19 cellular contexts compared by ENCODE assay signal in the genomic region with DNA sequence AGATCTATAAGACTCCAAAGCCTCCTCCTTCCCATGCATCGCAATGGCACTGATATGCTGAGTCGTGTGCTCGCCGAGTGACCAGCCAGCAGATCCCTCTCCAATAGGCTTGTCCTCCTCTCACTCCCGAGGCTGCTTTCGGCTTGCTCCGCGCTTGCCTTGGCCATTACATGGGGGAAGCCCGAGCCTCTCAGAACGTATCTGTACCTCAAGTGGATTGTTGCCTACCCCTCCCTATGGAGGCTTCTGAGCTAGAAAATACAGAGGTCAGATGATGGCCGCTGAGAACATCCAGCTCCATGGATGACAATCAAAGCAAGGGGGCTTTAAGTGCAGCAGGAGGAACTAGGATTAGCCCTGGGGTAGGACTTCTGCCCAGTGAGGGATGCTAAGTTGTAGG.
"Had no signal": no experiment of that assay in that cellular context is flagged by ENCODE, and none has a peak within 500 bp of the region (broad histone marks: within the 10 kb centered on the region; RNA-seq: fewer than 3 reads in every experiment).

No MANE protein-coding gene starts in this region.

- H3K36me3 ChIP-seq: adrenal gland, breast epithelium had no signal

- H3K4me1 ChIP-seq: adrenal gland, body of pancreas, breast epithelium had no signal

- H3K4me3 ChIP-seq: adrenal gland, body of pancreas, breast epithelium, PC-9 had no signal

- H3K27ac ChIP-seq: adrenal gland, body of pancreas, breast epithelium, KMS-11, PC-9, VCaP had no signal

- H3K9me3 ChIP-seq: adrenal gland, body of pancreas, breast epithelium had no signal

- H3K27me3 ChIP-seq: body of pancreas had no signal

- H3K9ac ChIP-seq: KMS-11 had no signal

- H3K27ac Mint-ChIP-seq: activated CD8-positive, alpha-beta T cell treated with anti-CD3 and anti-CD28 coated beads for 36 hours; activated naive CD4-positive, alpha-beta T cell treated with anti-CD3 and anti-CD28 coated beads for 36 hours; activated naive CD4-positive, alpha-beta T cell treated with anti-CD3 and anti-CD28 coated beads, Interleukin-2, amount 50 U/mL, for 72 hours; activated T-helper 1 cell treated with anti-CD3 and anti-CD28 coated beads, Interleukin-12 subunit alpha, Interleukin-12 subunit beta, Interleukin-2, Interleukin-4 antibody, amounts not matched to agents 30 ng/mL and 10 ng/mL and 1 ng/mL, durations not matched to agents 14 hours and 24 hours and 36 hours had no signal

- H3K4me3 Mint-ChIP-seq: activated CD8-positive, alpha-beta T cell treated with anti-CD3 and anti-CD28 coated beads for 36 hours; activated naive CD4-positive, alpha-beta T cell treated with anti-CD3 and anti-CD28 coated beads for 36 hours; activated T-cell treated with anti-CD3 and anti-CD28 coated beads, Interleukin-2, amount 50 U/mL, for 4 hours; activated T-helper 1 cell treated with anti-CD3 and anti-CD28 coated beads, Interleukin-12 subunit alpha, Interleukin-12 subunit beta, Interleukin-2, Interleukin-4 antibody, amounts not matched to agents 30 ng/mL and 10 ng/mL and 1 ng/mL, durations not matched to agents 14 hours and 24 hours and 36 hours had no signal

- H3K9me3 Mint-ChIP-seq: activated CD8-positive, alpha-beta T cell treated with anti-CD3 and anti-CD28 coated beads for 36 hours; activated naive CD4-positive, alpha-beta T cell treated with anti-CD3 and anti-CD28 coated beads for 36 hours; activated naive CD4-positive, alpha-beta T cell treated with anti-CD3 and anti-CD28 coated beads, Interleukin-2, amount 50 U/mL, for 72 hours; activated T-cell treated with anti-CD3 and anti-CD28 coated beads, Interleukin-2, amount 50 U/mL, for 4 hours; activated T-helper 1 cell treated with anti-CD3 and anti-CD28 coated beads, Interleukin-12 subunit alpha, Interleukin-12 subunit beta, Interleukin-2, Interleukin-4 antibody, amounts not matched to agents 30 ng/mL and 10 ng/mL and 1 ng/mL, durations not matched to agents 14 hours and 24 hours and 36 hours had no signal

- H3K4me2 ChIP-seq: KMS-11, PC-9 had no signal

- ATAC-seq: activated CD8-positive, alpha-beta T cell treated with anti-CD3 and anti-CD28 coated beads for 36 hours; body of pancreas had no signal

- DNase-seq: activated CD4-positive, alpha-beta T cell treated with anti-CD3 and anti-CD28 coated beads for 1 hour; activated CD4-positive, alpha-beta T cell treated with anti-CD3 and anti-CD28 coated beads for 48 hours; activated CD4-positive, CD25-positive, alpha-beta regulatory T cell; activated CD8-positive, alpha-beta T cell treated with anti-CD3 and anti-CD28 coated beads for 36 hours; activated gamma-delta T cell treated with Interleukin-2 at 50 U/mL for 16 hours; activated naive CD4-positive, alpha-beta T cell treated with anti-CD3 and anti-CD28 coated beads for 36 hours; activated T-cell treated with anti-CD3 and anti-CD28 coated beads for 4 hours; activated T-cell treated with anti-CD3 and anti-CD28 coated beads, Interleukin-2, amount 50 U/mL, for 4 hours; adrenal gland; body of pancreas; NK-92 treated with Interleukin-12 subunit alpha and Interleukin-12 subunit beta, amount 100 ng/mL, for 24 hours; PC-9; Right ventricle myocardium superior; T-helper 9 cell had no signal

- H3K36me3 Mint-ChIP-seq: activated naive CD4-positive, alpha-beta T cell treated with anti-CD3 and anti-CD28 coated beads, Interleukin-2, amount 50 U/mL, for 72 hours had no signal

- H2AFZ ChIP-seq: PC-9 had no signal
